Comparison of ENCODE assay signal across 8 cellular contexts in the genomic region with DNA sequence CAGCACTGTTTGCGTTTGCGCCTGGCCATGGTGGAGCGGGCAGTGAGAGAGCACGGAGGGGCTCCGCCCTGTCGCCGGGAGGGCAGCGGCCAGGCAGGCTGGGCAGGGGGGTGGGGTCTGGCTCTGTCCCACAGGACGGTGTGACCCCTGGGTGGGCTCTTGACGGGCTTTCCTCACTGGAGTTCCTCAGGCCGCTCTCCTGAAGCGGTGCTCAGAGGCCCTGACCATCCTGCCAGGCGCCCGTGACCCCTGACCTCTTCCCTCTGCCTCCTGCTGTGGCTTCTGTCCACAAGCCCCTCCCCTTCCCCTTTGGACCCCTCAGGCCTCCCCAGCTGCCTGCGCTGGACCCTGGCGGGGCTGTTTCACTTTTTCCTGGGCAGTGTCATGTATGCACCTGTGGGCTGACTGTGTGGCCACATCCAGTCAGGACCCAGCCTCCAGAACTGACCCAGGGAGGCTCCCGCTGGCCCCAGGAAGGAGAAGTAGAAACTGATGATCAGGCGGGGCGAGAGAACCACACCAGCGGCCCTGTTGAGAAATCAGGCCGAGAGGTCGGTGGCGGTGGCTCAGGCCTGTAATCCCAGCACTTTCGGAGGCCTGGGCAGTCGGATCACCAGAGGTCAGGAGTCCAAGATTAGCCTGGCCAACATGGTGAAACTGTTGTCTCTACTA. TPM values are rescaled to one million over a fixed set of nuclear protein-coding genes. Genes with fewer than 3 reads are reported as not detected.
DNase-seq lines count a peak whose midpoint lies in the region; ATAC-seq and TF ChIP-seq lines count a peak whose summit lies in the region.

No MANE protein-coding gene starts in this region.

- TF ChIP-seq CTCF in GM12865 (IDR thresholded peaks at IDR 0.05; ENCODE audit: insufficient read depth, low read depth, low read length, missing control alignments) (no peak), SK-N-SH (IDR thresholded peaks at IDR 0.05) (no peak), fibroblast of mammary gland (conservative IDR thresholded peaks at IDR 0.05; ENCODE audit: control insufficient read depth, insufficient read depth, low read depth, low read length) (no peak), ovary (IDR thresholded peaks at IDR 0.05) (no peak)

- H3K9me3 ChIP-seq in SK-N-SH (no peaks in the 10 kb centered on the region), ovary (no peaks in the 10 kb centered on the region)

- H3K4me1 ChIP-seq in SK-N-SH (ENCODE audit: control insufficient read depth in 1 of 2, insufficient read depth in 2 of 2, low read depth in 1 of 2, low read length in 1 of 2) (peaks cover 10 to 27% of the 10 kb centered on the region in 2 experiments; a peak in 2 of 4 replicates), ovary (ENCODE audit: insufficient read depth) (peaks cover 10% of the 10 kb centered on the region)

- H3K9me2 ChIP-seq in SK-N-SH: no peaks in the 10 kb centered on the region

- TF ChIP-seq POLR2A in ovary (IDR thresholded peaks at IDR 0.05): no peak

- TF ChIP-seq EP300 in SK-N-SH (IDR thresholded peaks at IDR 0.05; ENCODE audit: borderline replicate concordance in 1 of 2, low read depth in 1 of 2, low read length in 1 of 2): no peak
- TF ChIP-seq EP300 in ovary (IDR thresholded peaks at IDR 0.05): no peak

- H3K4me3 ChIP-seq in GM12865 (ENCODE audit: low read depth, low read length) (peak overlapping the region; percentile 88), SK-N-SH (ENCODE audit: low read depth in 2 of 2, low read length in 1 of 2) (peak overlapping the region; percentile 85 to 92), fibroblast of mammary gland (ENCODE audit: control insufficient read depth, low read depth, low read length) (peak overlapping the region; percentile 66), ovary (peak overlapping the region; percentile 79)

- DNase-seq in GM12865 (ENCODE audit: low read depth) (no peak), SK-N-SH (no peak), fibroblast of mammary gland (ENCODE audit: low read depth) (peak; percentile 43), ovary (peak; percentile 46 to 68 (median 63)), NCI-H524 (lab: John Stamatoyannopoulos, UW) (no peak), NCI-H1105 treated with DMSO at 0.1 percent for 48 hours (lab: John Stamatoyannopoulos, UW) (no peak), SHP77 (lab: John Stamatoyannopoulos, UW) (no peak)

- H2AFZ ChIP-seq in SK-N-SH (ENCODE audit: low read depth): no peak overlapping the region

- peak overlapping the region; percentile 80 for H3K9ac ChIP-seq in SK-N-SH

- no peak for ATAC-seq in GM21447 (IDR thresholded peaks at IDR 0.05; ENCODE audit: unreplicated experiment)

- peaks cover 30% of the 10 kb centered on the region for H4K20me1 ChIP-seq in SK-N-SH (ENCODE audit: insufficient read depth)

- CTCF ChIA-PET in SK-N-SH (lab: Yijun Ruan, JAX): interaction anchor here (2.6 kb wide), 1 partner anchor 9 kb away, joined by 13 read pairs; no protein-coding TSS in a partner anchor

- H3F3A ChIP-seq in SK-N-SH (replicated peaks; ENCODE audit: insufficient read depth): peaks cover 12% of the 10 kb centered on the region

- peaks cover 30% of the 10 kb centered on the region for H3K79me2 ChIP-seq in SK-N-SH (ENCODE audit: insufficient read depth)

- 51% methylated on average over 24 of the region's 25 CpGs for WGBS in SK-N-SH (ENCODE audit: low lambda C conversion rate)
- 25 to 29% (median 27%) methylated on average over 17 to 25 of the region's 25 CpGs for WGBS in ovary, 3 donors

- intact Hi-C loops in ovary (cut with DNase I): loop anchor here in 2 of 4 donors (5.0 kb wide), 1 partner anchor 139 kb away; no protein-coding TSS in a partner anchor

- H3K36me3 ChIP-seq in SK-N-SH (replicated peaks in 1 of 2; ENCODE audit: control insufficient read depth in 1 of 2, insufficient read depth in 2 of 2, low read length in 1 of 2) (peaks cover 15 to 31% of the 10 kb centered on the region in 2 experiments), ovary (no peaks in the 10 kb centered on the region)

- H3K27me3 ChIP-seq in SK-N-SH (ENCODE audit: insufficient read depth) (no peaks in the 10 kb centered on the region), ovary (no peaks in the 10 kb centered on the region)

- POLR2A ChIA-PET in SK-N-SH (lab: Yijun Ruan, JAX): no interaction called here

- no peak for TF ChIP-seq RAD21 in SK-N-SH (IDR thresholded peaks at IDR 0.05; ENCODE audit: low read length)

- H3K27ac ChIP-seq in SK-N-SH (ENCODE audit: low read depth in 2 of 2, low read length in 1 of 2) (peak overlapping the region in 1 of 2 experiments; percentile 39; a peak in 1 of 4 replicates), ovary (no peak overlapping the region)

- peak overlapping the region; percentile 96 for H3K4me2 ChIP-seq in SK-N-SH

TF ChIP-seq in SK-N-SH, 30 proteins besides CTCF, POLR2A, EP300 and RAD21:
- TF ChIP-seq RCOR1 (IDR thresholded peaks at IDR 0.05; ENCODE audit: low read length) (no peak), MAX (IDR thresholded peaks at IDR 0.05; ENCODE audit: low read depth) (peak; percentile 3; the same call in 1 of the 2 replicates)
TF ChIP-seq in SK-N-SH: peak in this region for 1.

RNA-seq across cellular contexts. Expression of gene OGFR, which starts 1.2 kb away (rescaled TPM):
- polyA plus RNA-seq in SK-N-SH (2012; rRNA removed): 52.9 and 60.8 TPM in 2 replicates
- polyA plus RNA-seq in SK-N-SH (2012; cell fraction: cytosol; rRNA removed): 25.9 and 35.3 TPM in 2 replicates
- polyA plus RNA-seq in SK-N-SH (2012; cell fraction: nucleus; rRNA removed): 96.1 and 137 TPM in 2 replicates
- 10 to 100 TPM; 40.3 to 52.9 (median 45.4) TPM for total RNA-seq in ovary
- 10 to 100 TPM; 28.6 to 43.0 TPM for polyA plus RNA-seq in ovary

RNA-seq across cellular contexts. Expression of gene MRGBP, which starts 9.6 kb away (rescaled TPM):
- polyA plus RNA-seq in SK-N-SH (2012; rRNA removed) (20.0 and 22.0 TPM in 2 replicates), ovary (10 to 100 TPM in 1 of 2 donors, 1 to 10 TPM in 1; 6.2 to 11.3 TPM)
- polyA plus RNA-seq in SK-N-SH (2012; cell fraction: cytosol; rRNA removed): 18.2 and 20.7 TPM in 2 replicates
- 22.9 and 26.5 TPM in 2 replicates for polyA plus RNA-seq in SK-N-SH (2012; cell fraction: nucleus; rRNA removed)
- total RNA-seq in ovary: 10 to 100 TPM in 5 of 7 donors, 1 to 10 TPM in 2; 7.9 to 15.2 (median 12.6) TPM

RNA-seq across cellular contexts. Expression of gene COL9A3, which starts 11.0 kb away (rescaled TPM):
- polyA plus RNA-seq in SK-N-SH (2012; rRNA removed): 1.3 and 2.5 TPM in 2 replicates
- 1.2 and 1.7 TPM in 2 replicates for polyA plus RNA-seq in SK-N-SH (2012; cell fraction: cytosol; rRNA removed)
- 6.2 and 7.8 TPM in 2 replicates for polyA plus RNA-seq in SK-N-SH (2012; cell fraction: nucleus; rRNA removed)
- 1 to 10 TPM in 5 of 7 donors, under 1 TPM in 1, not detected in 1; 0.83 to 2.6 (median 1.6) TPM for total RNA-seq in ovary
- polyA plus RNA-seq in ovary: 1 to 10 TPM in 1 of 2 donors, under 1 TPM in 1; 0.65 to 3.0 TPM

RNA-seq across cellular contexts. Expression of gene TCFL5, which starts 55.8 kb away (rescaled TPM):
- polyA plus RNA-seq in SK-N-SH (2012; rRNA removed) (10.1 and 11.2 TPM in 2 replicates), ovary (10 to 100 TPM in 1 of 2 donors, 1 to 10 TPM in 1; 8.1 to 10.5 TPM)
- 14.5 and 14.6 TPM in 2 replicates for polyA plus RNA-seq in SK-N-SH (2012; cell fraction: cytosol; rRNA removed)
- 8.8 and 12.4 TPM in 2 replicates for polyA plus RNA-seq in SK-N-SH (2012; cell fraction: nucleus; rRNA removed)
- total RNA-seq in ovary: 10 to 100 TPM in 5 of 7 donors, 1 to 10 TPM in 2; 8.5 to 17.9 (median 15.0) TPM

Comparison
In these comparisons a context has a peak if more than half of its experiments do, and no peak if none do; other contexts are left out.
1. DNase-seq: peak in fibroblast of mammary gland (single experiment) and ovary (5 of 5); none in GM12865 (single experiment), SK-N-SH (single experiment), NCI-H524 (0 of 2), NCI-H1105 treated with DMSO at 0.1 percent for 48 hours (single experiment) and SHP77 (0 of 2).
2. Peak in every context shown above with its lines, with median percentiles within 50 percentile points of each other: H3K4me3 ChIP-seq.